In the genomic region with DNA sequence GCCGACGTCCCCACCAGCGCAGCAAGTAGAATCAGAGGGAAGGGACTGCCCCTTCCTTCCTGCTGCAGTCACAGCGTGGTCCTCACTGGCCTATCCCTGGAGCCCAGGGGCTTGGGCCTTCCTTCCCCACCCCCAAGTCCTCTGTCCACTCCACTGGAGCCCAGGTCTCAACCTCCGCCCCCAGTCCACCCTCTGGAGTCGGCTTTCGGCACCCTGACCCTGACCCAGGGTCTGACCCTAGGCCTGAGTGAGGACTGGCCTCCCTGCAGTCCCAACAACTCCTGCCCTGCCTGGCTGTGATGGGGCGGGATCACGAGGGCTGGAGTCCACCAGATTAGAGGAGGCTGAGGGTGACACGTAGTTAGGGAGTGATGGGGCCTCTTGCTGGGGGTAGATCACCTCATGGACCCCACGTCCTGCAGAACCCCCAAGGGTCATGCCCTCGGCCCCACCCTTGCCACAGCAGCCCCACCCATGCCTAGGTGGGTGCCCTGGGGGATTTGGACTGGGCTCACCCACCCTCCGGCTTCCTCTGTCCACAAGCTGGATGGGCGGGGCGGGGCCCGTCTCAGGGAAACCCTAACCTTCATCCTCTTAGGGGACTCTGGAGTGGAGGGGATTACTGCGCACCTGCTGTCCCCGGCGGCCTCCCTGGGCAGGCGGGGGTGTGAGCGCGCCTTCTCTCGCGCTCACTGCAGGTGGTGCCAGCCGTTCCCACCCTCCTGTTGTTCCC, we compare ENCODE assay signal across 19 cellular contexts. TPM values are rescaled to one million over a fixed set of nuclear protein-coding genes. Genes with fewer than 3 reads are reported as not detected.
DNase-seq lines count a peak whose midpoint lies in the region; ATAC-seq lines count a peak whose summit lies in the region.
"Had no signal": no experiment of that assay in that cellular context is flagged by ENCODE, and none has a peak within 500 bp of the region (broad histone marks: within the 10 kb centered on the region; RNA-seq: fewer than 3 reads in every experiment).

No MANE protein-coding gene starts in this region.

- no peaks in the 10 kb centered on the region for H3K27me3 Mint-ChIP-seq in effector memory CD8-positive, alpha-beta T cell
- no peaks in the 10 kb centered on the region for H3K27me3 Mint-ChIP-seq in stimulated activated naive B cell treated with anti-CD40 and anti-IgM and Interleukin-4, amounts not matched to agents 10 μg/mL and 1 μg/mL and 100 μg/mL, for 72 hours
- H3K27me3 Mint-ChIP-seq: CD4-positive, alpha-beta T cell had no signal

- H3K27ac Mint-ChIP-seq in effector memory CD8-positive, alpha-beta T cell = peak overlapping the region in 1 of 2 donors; percentile 81
- no peak overlapping the region for H3K27ac Mint-ChIP-seq in stimulated activated naive B cell treated with anti-CD40 and anti-IgM and Interleukin-4, amounts not matched to agents 10 μg/mL and 1 μg/mL and 100 μg/mL, for 72 hours
- H3K27ac Mint-ChIP-seq: CD4-positive, alpha-beta T cell had no signal

- in situ Hi-C loops in ACHN (cut with HindIII; ENCODE audit: low pct_ligation_motif_present, low pct_unique_long_range_greater_than_20kb, low sequenced_read_pairs) = no loop called here

- no peaks in the 10 kb centered on the region for H3K9me3 Mint-ChIP-seq in effector memory CD8-positive, alpha-beta T cell
- no peaks in the 10 kb centered on the region for H3K9me3 Mint-ChIP-seq in stimulated activated naive B cell treated with anti-CD40 and anti-IgM and Interleukin-4, amounts not matched to agents 10 μg/mL and 1 μg/mL and 100 μg/mL, for 72 hours
- H3K9me3 Mint-ChIP-seq: CD4-positive, alpha-beta T cell; H9 had no signal

- intact Hi-C loops in Right ventricle myocardium inferior (cut with DNase I) = loop anchor here (10.0 kb wide), 1 partner anchor 197 kb away; no protein-coding TSS in a partner anchor
- intact Hi-C loops in cardiac septum (cut with DNase I) = no loop called here

- peaks cover 63% of the 10 kb centered on the region for H3K36me3 Mint-ChIP-seq in effector memory CD8-positive, alpha-beta T cell (ENCODE audit: insufficient read depth)
- H3K36me3 Mint-ChIP-seq in stimulated activated naive B cell treated with anti-CD40 and anti-IgM and Interleukin-4, amounts not matched to agents 10 μg/mL and 1 μg/mL and 100 μg/mL, for 72 hours = peaks cover 30 to 36% of the 10 kb centered on the region in 2 donors

- DNase-seq in Right ventricle myocardium inferior (ENCODE audit: missing footprints) (peak; percentile 53), cardiac septum (ENCODE audit: low spot score) (no peak), NCI-H82 (lab: John Stamatoyannopoulos, UW) (peak; percentile 90), ACHN (no peak), KG1 (lab: John Stamatoyannopoulos, UW) (no peak)
- no peak for DNase-seq in effector memory CD8-positive, alpha-beta T cell
- DNase-seq in stimulated activated naive B cell treated with anti-CD40 and anti-IgM and Interleukin-4, amounts not matched to agents 10 μg/mL and 1 μg/mL and 100 μg/mL, for 72 hours = no peak
- DNase-seq: AML-193; CD4-positive, alpha-beta T cell; GM23248; H9; IMR-90; NCI-H1048; NCI-H1417; NCI-H1694; NCI-H2081 treated with DMSO at 0.1 percent for 48 hours; NCI-H526; RPMI8226; SIG-M5 had no signal

- no peak for ATAC-seq in Right ventricle myocardium inferior
- ATAC-seq in effector memory CD8-positive, alpha-beta T cell (replicated peaks) = peak; percentile 18
- no peak for ATAC-seq in stimulated activated naive B cell treated with anti-CD40 and anti-IgM and Interleukin-4, amounts not matched to agents 10 μg/mL and 1 μg/mL and 100 μg/mL, for 72 hours (replicated peaks)

- peaks cover 8 to 17% of the 10 kb centered on the region in 2 donors for H3K4me1 Mint-ChIP-seq in effector memory CD8-positive, alpha-beta T cell (ENCODE audit: low read depth in 2 of 2)
- H3K4me1 Mint-ChIP-seq in stimulated activated naive B cell treated with anti-CD40 and anti-IgM and Interleukin-4, amounts not matched to agents 10 μg/mL and 1 μg/mL and 100 μg/mL, for 72 hours = peaks cover 6 to 14% of the 10 kb centered on the region in 2 donors

- no peak overlapping the region for H3K4me3 Mint-ChIP-seq in effector memory CD8-positive, alpha-beta T cell
- H3K4me3 Mint-ChIP-seq in stimulated activated naive B cell treated with anti-CD40 and anti-IgM and Interleukin-4, amounts not matched to agents 10 μg/mL and 1 μg/mL and 100 μg/mL, for 72 hours = no peak overlapping the region
- H3K4me3 Mint-ChIP-seq: CD4-positive, alpha-beta T cell; H9 had no signal

RNA-seq across cellular contexts. Expression of a gene that starts 3.8 kb away (rescaled TPM):
- total RNA-seq in Right ventricle myocardium inferior (not detected), cardiac septum (not detected)
- total RNA-seq: CD4-positive, alpha-beta T cell; GM23248; H9; IMR-90 had no signal

RNA-seq across cellular contexts. Expression of a gene that starts 5.7 kb away (rescaled TPM):
- total RNA-seq in Right ventricle myocardium inferior (73.8 TPM), cardiac septum (81.4 TPM)

RNA-seq across cellular contexts. Expression of a gene that starts 6.7 kb away (rescaled TPM):
- total RNA-seq in Right ventricle myocardium inferior = 12.7 TPM
- 12.5 TPM for total RNA-seq in cardiac septum

RNA-seq across cellular contexts. Expression of a gene that starts 18.0 kb away (rescaled TPM):
- total RNA-seq in Right ventricle myocardium inferior = 0.43 TPM
- total RNA-seq in cardiac septum = 0.38 TPM
- total RNA-seq: GM23248, IMR-90 had no signal

RNA-seq across cellular contexts. Expression of a gene that starts 60.0 kb away (rescaled TPM):
- total RNA-seq in Right ventricle myocardium inferior (0.62 TPM), cardiac septum (not detected)
- total RNA-seq: GM23248, IMR-90 had no signal

Comparison
In these comparisons a context has a peak if more than half of its experiments do, and no peak if none do; other contexts are left out.
1. DNase-seq: peak in Right ventricle myocardium inferior (single experiment) and NCI-H82 (single experiment); none in cardiac septum (single experiment), effector memory CD8-positive, alpha-beta T cell (0 of 3), stimulated activated naive B cell treated with anti-CD40 and anti-IgM and Interleukin-4, amounts not matched to agents 10 μg/mL and 1 μg/mL and 100 μg/mL, for 72 hours (single experiment), ACHN (single experiment) and KG1 (single experiment).